ENCODE assay signal across 8 cellular contexts in genomic region chr14:51240804-51241380, GRCh38. TPM values are rescaled to one million over a fixed set of nuclear protein-coding genes. Genes with fewer than 3 reads are reported as not detected.
DNase-seq lines count a peak whose midpoint lies in the region; ATAC-seq and TF ChIP-seq lines count a peak whose summit lies in the region.

No MANE protein-coding gene starts in this region.

- H2BK5ac ChIP-seq in trophoblast cell (ENCODE audit: low read depth, low read length, poor library complexity), result no peak overlapping the region

- no peak overlapping the region for H3K23ac ChIP-seq in trophoblast cell (ENCODE audit: low read length)

- H3K79me1 ChIP-seq in trophoblast cell (ENCODE audit: low read length), result peaks cover 4% of the 10 kb centered on the region

- H2BK12ac ChIP-seq in trophoblast cell (ENCODE audit: low read length), result no peak overlapping the region

- H3K27me3 ChIP-seq in CD4-positive, alpha-beta memory T cell (ENCODE audit: insufficient read depth, low read length), result no peaks in the 10 kb centered on the region
- H3K27me3 ChIP-seq in NT2/D1 (ENCODE audit: insufficient read depth, insufficient read length), result no peaks in the 10 kb centered on the region
- no peaks in the 10 kb centered on the region for H3K27me3 ChIP-seq in esophagus squamous epithelium
- H3K27me3 ChIP-seq in trophoblast cell (ENCODE audit: insufficient read depth, low read length), result no peaks in the 10 kb centered on the region

- H3K4me2 ChIP-seq in trophoblast cell (ENCODE audit: low read length), result peak overlapping the region; percentile 86

- peak overlapping the region; percentile 91 for H4K8ac ChIP-seq in trophoblast cell (ENCODE audit: low read depth, low read length)

- 8 to 12% methylated on average over 10 of the region's 10 CpGs for WGBS in esophagus squamous epithelium, 2 donors
- no CpG with 5 or more reads among the region's 10 CpGs for WGBS in trophoblast cell (ENCODE audit: extremely low coverage, insufficient coverage, insufficient read length)

- no peak for TF ChIP-seq POLR2A in esophagus squamous epithelium (IDR thresholded peaks at IDR 0.05)

- POLR2A ChIA-PET in CD4-positive, alpha-beta memory T cell (lab: Charles Lee; ENCODE audit: partially characterized antibody), result interaction anchor here (1.0 to 1.1 kb wide), 2 partner anchors 381 to 1912 kb away, joined by 3 read pairs; no protein-coding TSS in a partner anchor

- no peak overlapping the region for H3K18ac ChIP-seq in trophoblast cell (ENCODE audit: low read length)

- peaks cover 58% of the 10 kb centered on the region for H3K4me1 ChIP-seq in CD4-positive, alpha-beta memory T cell (ENCODE audit: insufficient read depth, low read length)
- H3K4me1 ChIP-seq in NT2/D1 (ENCODE audit: insufficient read depth, insufficient read length) (peaks cover 2% of the 10 kb centered on the region), esophagus squamous epithelium (peaks cover 6 to 42% (median 13%) of the 10 kb centered on the region in 3 donors), trophoblast cell (ENCODE audit: control insufficient read depth in 1 of 2, insufficient read depth in 2 of 2, low read length in 2 of 2) (no peaks in the 10 kb centered on the region)

- no peak overlapping the region for H3K4me3 Mint-ChIP-seq in CD4-positive, alpha-beta memory T cell

- no peak overlapping the region for H3K27ac Mint-ChIP-seq in CD4-positive, alpha-beta memory T cell

- peak overlapping the region; percentile 97 for H2AFZ ChIP-seq in trophoblast cell (ENCODE audit: insufficient read depth, low read length, poor library complexity)

- H3K14ac ChIP-seq in trophoblast cell (ENCODE audit: low read length), result no peak overlapping the region

- H3K9me3 ChIP-seq in CD4-positive, alpha-beta memory T cell (ENCODE audit: control insufficient read depth in 1 of 2, low read length in 2 of 2), result no peaks in the 10 kb centered on the region
- H3K9me3 ChIP-seq in NT2/D1 (ENCODE audit: insufficient read depth, low read length) (no peaks in the 10 kb centered on the region), esophagus squamous epithelium (no peaks in the 10 kb centered on the region), trophoblast cell (ENCODE audit: insufficient read depth, low read depth, low read length) (no peaks in the 10 kb centered on the region)

- TF ChIP-seq CTCF in esophagus squamous epithelium (IDR thresholded peaks at IDR 0.05), result no peak

- intact Hi-C loops in CD4-positive, alpha-beta memory T cell (cut with micrococcal nuclease), result loop anchor here (1.0 to 10.0 kb wide), 6 partner anchors 146 to 1912 kb away; partner anchors contain the start of genes DDHD1, GNG2, GPR137C and RTRAF
- intact Hi-C loops in esophagus squamous epithelium (cut with DNase I), result no loop called here

- no peak overlapping the region for H2AK5ac ChIP-seq in trophoblast cell (ENCODE audit: low read length)

- H3K36me3 Mint-ChIP-seq in CD4-positive, alpha-beta memory T cell, result peaks cover 0 to 6% of the 10 kb centered on the region in 2 donors

- peaks cover 5% of the 10 kb centered on the region for H3K36me3 ChIP-seq in CD4-positive, alpha-beta memory T cell (ENCODE audit: insufficient read depth, low read length)
- H3K36me3 ChIP-seq in NT2/D1 (ENCODE audit: insufficient read depth, insufficient read length, low read length), result peaks cover 21% of the 10 kb centered on the region
- H3K36me3 ChIP-seq in esophagus squamous epithelium, result peaks cover 0 to 7% (median 0%) of the 10 kb centered on the region in 3 donors
- H3K36me3 ChIP-seq in trophoblast cell (ENCODE audit: control insufficient read depth in 1 of 2, insufficient read depth in 2 of 2, low read length in 2 of 2), result no peaks in the 10 kb centered on the region

- H3K27ac ChIP-seq in CD4-positive, alpha-beta memory T cell (ENCODE audit: low read depth, low read length), result peak overlapping the region; percentile 65
- H3K27ac ChIP-seq in esophagus squamous epithelium (peak overlapping the region; percentile 84 to 90 (median 88)), trophoblast cell (ENCODE audit: low read depth, low read length) (no peak overlapping the region)

- ATAC-seq in GM18861 (IDR thresholded peaks at IDR 0.05; ENCODE audit: unreplicated experiment) (no peak), GM18873 (IDR thresholded peaks at IDR 0.05; ENCODE audit: low FRiP score, unreplicated experiment) (no peak)

- H4K12ac ChIP-seq in trophoblast cell (ENCODE audit: low read depth, low read length), result no peak overlapping the region

- no peak overlapping the region for H2BK120ac ChIP-seq in trophoblast cell (ENCODE audit: insufficient read depth, low read length, poor library complexity)

- H3K9me3 Mint-ChIP-seq in CD4-positive, alpha-beta memory T cell, result no peaks in the 10 kb centered on the region

- H3K4me3 ChIP-seq in CD4-positive, alpha-beta memory T cell (ENCODE audit: low read length in 2 of 2), result peak overlapping the region; percentile 84 to 99
- peak overlapping the region; percentile 75 for H3K4me3 ChIP-seq in NT2/D1 (ENCODE audit: insufficient read length, low read depth)
- peak overlapping the region; percentile 77 to 91 (median 84) for H3K4me3 ChIP-seq in esophagus squamous epithelium
- peak overlapping the region; percentile 93 for H3K4me3 ChIP-seq in trophoblast cell (ENCODE audit: low read depth, low read length)

- H4K91ac ChIP-seq in trophoblast cell (ENCODE audit: low read depth, low read length), result no peak overlapping the region

- H3K4me1 Mint-ChIP-seq in CD4-positive, alpha-beta memory T cell, result peaks cover 23 to 37% (median 29%) of the 10 kb centered on the region in 4 donors

- H3K79me2 ChIP-seq in trophoblast cell (ENCODE audit: control insufficient read depth, insufficient read depth, low read length, poor library complexity), result peaks cover 7% of the 10 kb centered on the region

- DNase-seq in CD4-positive, alpha-beta memory T cell, result peak in 1 of 5 donors; percentile 3
- DNase-seq in NT2/D1 (ENCODE audit: low read depth, low spot score) (no peak), esophagus squamous epithelium (lab: John Stamatoyannopoulos, UW) (no peak), trophoblast cell (no peak), NCI-H1092 treated with DMSO at 0.1 percent for 48 hours (lab: John Stamatoyannopoulos, UW) (no peak), ureter (ENCODE audit: low spot score) (no peak)

- H3K27me3 Mint-ChIP-seq in CD4-positive, alpha-beta memory T cell, result no peaks in the 10 kb centered on the region

- H3K9ac ChIP-seq in NT2/D1 (ENCODE audit: insufficient read length, low read depth), result peak overlapping the region; percentile 94
- peak overlapping the region; percentile 90 for H3K9ac ChIP-seq in trophoblast cell (ENCODE audit: low read length)

- H3K4ac ChIP-seq in trophoblast cell (ENCODE audit: low read depth, low read length), result no peak overlapping the region

- CTCF ChIA-PET in CD4-positive, alpha-beta memory T cell (lab: Charles Lee; ENCODE audit: partially characterized antibody), result no interaction called here

RNA-seq across cellular contexts. Expression of gene TMX1, which starts 0.8 kb away (rescaled TPM):
- total RNA-seq in CD4-positive, alpha-beta memory T cell, result 10 to 100 TPM; 28.5 to 32.9 TPM
- polyA plus RNA-seq in CD4-positive, alpha-beta memory T cell, result 10 to 100 TPM; 39.5 to 62.9 TPM
- 10 to 100 TPM; 24.0 to 48.8 (median 36.2) TPM for total RNA-seq in esophagus squamous epithelium
- 26.8 and 27.2 TPM in 2 replicates for polyA plus RNA-seq in trophoblast cell (2013)
- 26.2 TPM for total RNA-seq in ureter
